ENCODE assay signal across 15 cellular contexts in the genomic region with DNA sequence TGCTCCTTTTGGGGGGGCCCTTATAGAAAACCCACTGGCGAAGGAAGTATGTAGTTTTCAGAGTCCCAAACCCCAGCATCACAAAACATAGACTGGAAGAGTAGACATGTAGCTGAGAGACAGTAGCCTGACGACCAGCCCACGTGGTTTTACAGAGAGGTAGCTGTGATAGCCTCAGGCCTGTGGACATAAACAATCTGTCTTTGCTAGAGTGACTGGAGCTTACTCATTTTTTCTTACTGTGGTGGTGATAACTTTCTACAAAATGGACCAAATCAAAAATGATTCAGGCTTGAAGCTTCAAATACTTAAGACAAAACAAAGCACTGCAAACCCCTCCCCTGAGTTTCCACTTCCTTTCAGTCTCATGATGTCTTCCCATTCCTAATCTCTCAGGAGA.
"Had no signal": no experiment of that assay in that cellular context is flagged by ENCODE, and none has a peak within 500 bp of the region (broad histone marks: within the 10 kb centered on the region; RNA-seq: fewer than 3 reads in every experiment).

No MANE protein-coding gene starts in this region.

- H3K4me1 Mint-ChIP-seq: stimulated activated effector memory CD8-positive, alpha-beta T cell treated with anti-CD3 and anti-CD28 coated beads, Interleukin-12 subunit alpha, Interleukin-12 subunit beta, amount 100 ng/mL, for 72 hours had no signal

- DNase-seq: activated CD4-positive, alpha-beta T cell treated with anti-CD3 and anti-CD28 coated beads, Interleukin-2, amount 50 U/mL, for 4 hours; activated CD4-positive, CD25-positive, alpha-beta regulatory T cell treated with anti-CD3 and anti-CD28 coated beads, Interleukin-2, amount 50 U/mL, for 72 hours; activated gamma-delta T cell; activated T-cell treated with anti-CD3 and anti-CD28 coated beads, Interleukin-2, amount 50 U/mL, for 24 hours; amygdala; hippocampal formation; kidney glomerular epithelial cell; tibial artery had no signal

- H3K27me3 ChIP-seq: right atrium auricular region, tibial artery had no signal

- H3K27ac Mint-ChIP-seq: activated naive CD8-positive, alpha-beta T cell; activated T-cell treated with anti-CD3 and anti-CD28 coated beads, Interleukin-2, amount 50 U/mL, for 24 hours; stimulated activated effector memory CD8-positive, alpha-beta T cell treated with anti-CD3 and anti-CD28 coated beads, Interleukin-12 subunit alpha, Interleukin-12 subunit beta, amount 100 ng/mL, for 72 hours; T-helper 2 cell treated with Interferon-gamma antibody and Interleukin-4, amounts not matched to agents 5 μg/mL and 100 μg/mL, for 36 hours had no signal

- H3K4me3 ChIP-seq: right atrium auricular region, skin epidermis, tibial artery had no signal

- H3K9me3 ChIP-seq: right atrium auricular region, tibial artery had no signal

- FAIRE-seq: colon, endothelial cell of umbilical vein had no signal

- H3K36me3 Mint-ChIP-seq: activated naive CD8-positive, alpha-beta T cell; stimulated activated effector memory CD8-positive, alpha-beta T cell treated with anti-CD3 and anti-CD28 coated beads, Interleukin-12 subunit alpha, Interleukin-12 subunit beta, amount 100 ng/mL, for 72 hours had no signal

- H3K4me1 ChIP-seq: right atrium auricular region, tibial artery had no signal

- H3K36me3 ChIP-seq: right atrium auricular region, tibial artery had no signal

- H3K27me3 Mint-ChIP-seq: activated naive CD8-positive, alpha-beta T cell; activated T-cell treated with anti-CD3 and anti-CD28 coated beads, Interleukin-2, amount 50 U/mL, for 24 hours had no signal

- H3K27ac ChIP-seq: right atrium auricular region, tibial artery had no signal

- ATAC-seq: stimulated activated effector memory CD8-positive, alpha-beta T cell treated with anti-CD3 and anti-CD28 coated beads, Interleukin-12 subunit alpha, Interleukin-12 subunit beta, amount 100 ng/mL, for 72 hours had no signal

- H3K4me3 Mint-ChIP-seq: activated naive CD8-positive, alpha-beta T cell; activated T-cell treated with anti-CD3 and anti-CD28 coated beads, Interleukin-2, amount 50 U/mL, for 24 hours; stimulated activated effector memory CD8-positive, alpha-beta T cell treated with anti-CD3 and anti-CD28 coated beads, Interleukin-12 subunit alpha, Interleukin-12 subunit beta, amount 100 ng/mL, for 72 hours; T-helper 2 cell treated with Interferon-gamma antibody and Interleukin-4, amounts not matched to agents 5 μg/mL and 100 μg/mL, for 36 hours had no signal
